7 cellular contexts compared by ENCODE assay signal in the genomic region with DNA sequence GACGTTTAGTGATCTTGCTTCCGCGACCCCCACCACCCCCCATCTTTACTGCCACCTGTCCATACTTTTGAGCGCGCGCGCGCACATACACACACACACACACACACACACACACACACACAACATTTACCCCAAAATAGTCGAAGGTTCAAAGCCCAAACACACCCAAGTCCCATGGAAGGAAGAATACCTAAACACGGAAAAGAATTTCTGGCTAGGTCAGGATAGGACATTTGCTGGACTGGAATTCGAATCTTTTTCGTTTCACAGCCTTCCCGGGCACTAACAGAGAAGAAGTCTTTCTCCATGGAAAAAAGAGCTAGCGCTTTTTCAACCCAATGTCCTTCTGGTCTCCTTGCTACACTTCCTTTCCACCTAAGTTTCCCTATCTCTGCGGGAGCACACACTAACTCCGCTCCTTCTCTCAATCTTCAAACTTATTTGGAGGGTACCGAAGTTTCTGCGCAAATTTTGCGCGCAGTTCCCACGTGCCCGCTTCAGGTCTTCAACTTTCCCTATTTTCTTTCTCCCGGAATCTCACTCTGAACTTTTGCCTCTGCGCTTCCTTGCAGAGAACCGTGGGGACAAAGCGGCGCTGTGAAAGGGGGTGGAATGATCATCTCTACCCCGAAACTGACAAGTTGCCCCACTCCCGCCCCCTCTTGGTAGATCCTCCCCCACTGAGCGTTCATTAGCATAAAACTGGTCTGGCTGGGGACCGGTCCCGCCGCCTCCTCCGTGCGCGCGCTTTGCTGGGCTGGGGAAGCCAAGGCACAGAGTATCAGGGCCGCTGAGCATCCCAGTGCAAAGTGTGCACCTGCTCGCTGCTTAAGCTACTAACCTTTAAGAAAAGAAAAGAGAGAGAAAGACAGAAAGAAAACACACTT. TPM values are rescaled to one million over a fixed set of nuclear protein-coding genes. Genes with fewer than 3 reads are reported as not detected.
DNase-seq lines count a peak whose midpoint lies in the region; ATAC-seq and TF ChIP-seq lines count a peak whose summit lies in the region.

No MANE protein-coding gene starts in this region.

- DNase-seq in GM10266 (ENCODE audit: extremely low spot score), result peak; percentile 20
- peak; percentile 90 for DNase-seq in NCI-H748 (lab: John Stamatoyannopoulos, UW; ENCODE audit: unreplicated experiment)
- DNase-seq in colonic mucosa, result peak; percentile 91
- DNase-seq in lung (ENCODE audit: low spot score), result peak; percentile 59
- DNase-seq in tibial nerve (ENCODE audit: low spot score in 2 of 2), result peak in 1 of 2 donors; percentile 11
- no peak for DNase-seq in OCI-M2 (lab: John Stamatoyannopoulos, UW; ENCODE audit: unreplicated experiment)

- TF ChIP-seq CTCF in GM10266 (IDR thresholded peaks at IDR 0.05; ENCODE audit: control insufficient read depth, insufficient read depth, low read depth, missing control alignments) (no peak), colonic mucosa (IDR thresholded peaks at IDR 0.05) (no peak), lung (IDR thresholded peaks at IDR 0.05; ENCODE audit: control extremely low read depth, extremely low read depth) (no peak), tibial nerve (IDR thresholded peaks at IDR 0.05) (no peak)

- TF ChIP-seq EP300 in tibial nerve (IDR thresholded peaks at IDR 0.05), result no peak

- no peak for ATAC-seq in lung (ENCODE audit: insufficient read depth, low FRiP score)
- no peak for ATAC-seq in GM21576 (IDR thresholded peaks at IDR 0.05; ENCODE audit: unreplicated experiment)

- H3K9ac ChIP-seq in colonic mucosa (ENCODE audit: low read depth in 2 of 2, low read length in 2 of 2), result peak overlapping the region; percentile 87 to 88

- H3K4me3 ChIP-seq in colonic mucosa, result peak overlapping the region; percentile 86
- peak overlapping the region; percentile 84 for H3K4me3 ChIP-seq in lung
- peak overlapping the region; percentile 34 to 63 (median 54) for H3K4me3 ChIP-seq in tibial nerve

- intact Hi-C loops in colonic mucosa (cut with DNase I), result no loop called here

- peaks cover 4% of the 10 kb centered on the region for H3K4me1 ChIP-seq in colonic mucosa
- no peaks in the 10 kb centered on the region for H3K4me1 ChIP-seq in lung (ENCODE audit: control insufficient read depth in 2 of 2, insufficient read depth in 2 of 2, low read length in 2 of 2)
- H3K4me1 ChIP-seq in tibial nerve, result peaks cover 0 to 40% (median 5%) of the 10 kb centered on the region in 4 donors

- H3K36me3 ChIP-seq in colonic mucosa (no peaks in the 10 kb centered on the region), lung (ENCODE audit: control insufficient read depth in 2 of 2, insufficient read depth in 2 of 2, low read length in 2 of 2) (no peaks in the 10 kb centered on the region), tibial nerve (no peaks in the 10 kb centered on the region)

- H3K27ac ChIP-seq in colonic mucosa, result peak overlapping the region; percentile 82
- H3K27ac ChIP-seq in lung (ENCODE audit: low read depth in 1 of 2, low read length in 1 of 2), result peak overlapping the region; percentile 78 to 90
- H3K27ac ChIP-seq in tibial nerve, result peak overlapping the region in 2 of 4 donors; percentile 73 to 75

- no peaks in the 10 kb centered on the region for H3K27me3 ChIP-seq in colonic mucosa
- no peaks in the 10 kb centered on the region for H3K27me3 ChIP-seq in lung (ENCODE audit: control insufficient read depth, insufficient read depth)
- peaks cover 0 to 30% of the 10 kb centered on the region in 2 donors for H3K27me3 ChIP-seq in tibial nerve

- 2 to 5% methylated on average over 39 of the region's 39 CpGs for WGBS in lung, 2 donors
- 7% methylated on average over 39 of the region's 39 CpGs for whole genome bisulfite sequencing in tibial nerve, 2 donors

- no peak for TF ChIP-seq POLR2A in tibial nerve (IDR thresholded peaks at IDR 0.05)

- H3K9me3 ChIP-seq in colonic mucosa (no peaks in the 10 kb centered on the region), lung (ENCODE audit: control insufficient read depth in 2 of 2, insufficient read depth in 1 of 2, low read length in 1 of 2) (no peaks in the 10 kb centered on the region), tibial nerve (no peaks in the 10 kb centered on the region)

RNA-seq across cellular contexts. Expression of gene DACH1, which starts 2.7 kb away (rescaled TPM):
- total RNA-seq in colonic mucosa (1 to 10 TPM; 3.9 to 5.2 TPM), lung (10 to 100 TPM in 1 of 2 donors, 1 to 10 TPM in 1; 5.4 to 42.3 TPM), tibial nerve (1 to 10 TPM; 2.2 to 5.9 (median 2.8) TPM)
- polyA plus RNA-seq in lung, result 1 to 10 TPM; 1.4 to 2.0 TPM
